In the genomic region with DNA sequence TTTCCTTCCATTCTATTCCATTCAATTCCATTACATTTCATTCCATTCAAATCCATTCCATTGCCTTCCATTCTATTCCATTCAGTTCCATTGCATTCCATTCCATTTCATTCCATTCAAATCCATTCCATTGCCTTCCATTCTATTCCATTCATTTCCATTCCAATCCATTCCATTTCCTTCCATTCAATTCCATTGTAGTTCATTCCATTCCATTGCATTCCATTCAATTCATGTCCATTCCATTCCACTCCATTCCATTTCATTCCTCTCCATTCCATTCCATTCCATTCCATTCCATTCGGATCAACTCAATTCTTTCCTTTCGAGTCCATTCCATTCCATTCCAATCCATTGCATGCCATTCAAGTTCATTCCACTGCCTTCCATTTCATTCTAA, we compare ENCODE assay signal across 1 cellular context.
TF ChIP-seq lines count a peak whose summit lies in the region.

No MANE protein-coding gene starts in this region.

TF ChIP-seq in GM23338, 12 proteins besides CTCF, POLR2A, EP300 and RAD21 (continued from another document):
- no peak for TF ChIP-seq CREB1 (CRISPR knock-in tag; IDR thresholded peaks at IDR 0.05; ENCODE audit: low read depth)
- no peak for TF ChIP-seq ZNF331 (CRISPR knock-in tag; IDR thresholded peaks at IDR 0.05; ENCODE audit: low read depth)
